In genomic region chr7:68691261-68692216, GRCh38 we compare ENCODE assay signal across 15 cellular contexts.
DNase-seq lines count a peak whose midpoint lies in the region; ATAC-seq and TF ChIP-seq lines count a peak whose summit lies in the region.
"Had no signal": no experiment of that assay in that cellular context is flagged by ENCODE, and none has a peak within 500 bp of the region (broad histone marks: within the 10 kb centered on the region; RNA-seq: fewer than 3 reads in every experiment).

No MANE protein-coding gene starts in this region.

- H3K36me3 ChIP-seq in kidney epithelial cell (ENCODE audit: control insufficient read depth, insufficient read depth, low read length) = no peaks in the 10 kb centered on the region

- H3K9me3 Mint-ChIP-seq in HFFc6 = peaks cover 22% of the 10 kb centered on the region
- peaks cover 0 to 47% (median 13%) of the 10 kb centered on the region in 9 donors for H3K9me3 Mint-ChIP-seq in naive thymus-derived CD8-positive, alpha-beta T cell
- H3K9me3 Mint-ChIP-seq in T-cell = peaks cover 5 to 35% (median 17%) of the 10 kb centered on the region in 3 donors

- TF ChIP-seq CTCF in HFFc6 (IDR thresholded peaks at IDR 0.05) = no peak
- TF ChIP-seq CTCF in kidney epithelial cell (IDR thresholded peaks at IDR 0.05; ENCODE audit: insufficient read depth, low read length, poor library complexity, severe bottlenecking) = no peak

- no peak for ATAC-seq in GM21576 (IDR thresholded peaks at IDR 0.05; ENCODE audit: unreplicated experiment)
- ATAC-seq in naive thymus-derived CD8-positive, alpha-beta T cell = no peak
- no peak for ATAC-seq in T-cell (replicated peaks in 1 of 4)
- no peak for ATAC-seq in GM19023 (IDR thresholded peaks at IDR 0.05; ENCODE audit: unreplicated experiment)
- ATAC-seq: PC-3 had no signal

- H3K4me3 ChIP-seq in kidney epithelial cell (ENCODE audit: low read depth, low read length) = no peak overlapping the region

- CTCF ChIA-PET in T-cell (lab: Charles Lee) = no interaction called here

- peak overlapping the region; percentile 66; the same call in 1 of the 2 replicates for H3K4me3 Mint-ChIP-seq in HFFc6
- no peak overlapping the region for H3K4me3 Mint-ChIP-seq in naive thymus-derived CD8-positive, alpha-beta T cell
- H3K4me3 Mint-ChIP-seq in T-cell = no peak overlapping the region
- H3K4me3 Mint-ChIP-seq: activated CD4-positive, alpha-beta T cell treated with anti-CD3 and anti-CD28 coated beads, Interleukin-2, amount 10 ng/mL, durations not matched to agents 24 days and 14 days; brain; endodermal cell; nephron had no signal

- H3K36me3 Mint-ChIP-seq in HFFc6 (ENCODE audit: low read depth) (peaks cover 7% of the 10 kb centered on the region; the same call in 1 of the 2 replicates), T-cell (no peaks in the 10 kb centered on the region)
- H3K36me3 Mint-ChIP-seq in naive thymus-derived CD8-positive, alpha-beta T cell = peaks cover 0 to 12% (median 0%) of the 10 kb centered on the region in 3 donors
- H3K36me3 Mint-ChIP-seq: brain had no signal

- H3K27ac Mint-ChIP-seq in HFFc6 (peak overlapping the region; percentile 98), T-cell (no peak overlapping the region)
- no peak overlapping the region for H3K27ac Mint-ChIP-seq in naive thymus-derived CD8-positive, alpha-beta T cell
- H3K27ac Mint-ChIP-seq: activated CD4-positive, alpha-beta T cell treated with anti-CD3 and anti-CD28 coated beads, Interleukin-2, amount 10 ng/mL, durations not matched to agents 24 days and 14 days; endodermal cell; nephron had no signal

- H3K27me3 Mint-ChIP-seq in HFFc6 (ENCODE audit: insufficient read depth) (peaks cover 4% of the 10 kb centered on the region), T-cell (no peaks in the 10 kb centered on the region)
- no peaks in the 10 kb centered on the region for H3K27me3 Mint-ChIP-seq in naive thymus-derived CD8-positive, alpha-beta T cell
- H3K27me3 Mint-ChIP-seq: activated CD4-positive, alpha-beta T cell treated with anti-CD3 and anti-CD28 coated beads, Interleukin-2, amount 10 ng/mL, durations not matched to agents 24 days and 14 days had no signal

- peaks cover 38% of the 10 kb centered on the region; the same call in 1 of the 2 replicates for H3K4me1 Mint-ChIP-seq in HFFc6 (ENCODE audit: low read depth)
- H3K4me1 Mint-ChIP-seq in naive thymus-derived CD8-positive, alpha-beta T cell = no peaks in the 10 kb centered on the region
- no peaks in the 10 kb centered on the region for H3K4me1 Mint-ChIP-seq in T-cell
- H3K4me1 Mint-ChIP-seq: activated CD4-positive, alpha-beta T cell treated with anti-CD3 and anti-CD28 coated beads, Interleukin-2, amount 10 ng/mL, durations not matched to agents 24 days and 14 days had no signal

- DNase-seq in HFFc6 (peak; percentile 32), astrocyte of the hippocampus (ENCODE audit: low read depth, low spot score) (peak; percentile 86), kidney epithelial cell (ENCODE audit: low read depth) (peak; percentile 81), T-cell (no peak)
- DNase-seq in naive thymus-derived CD8-positive, alpha-beta T cell = no peak
- DNase-seq: activated CD4-positive, alpha-beta T cell treated with anti-CD3 and anti-CD28 coated beads, Interleukin-2, amount 10 ng/mL, durations not matched to agents 24 days and 14 days; DMS 273 treated with DMSO at 0.1 percent for 48 hours; endodermal cell; hypothalamus; NCI-H1105; PC-3 had no signal

- POLR2A ChIA-PET in naive thymus-derived CD8-positive, alpha-beta T cell (lab: Charles Lee) = no interaction called here
- POLR2A ChIA-PET in T-cell (lab: Charles Lee) = no interaction called here

- H3K27me3 ChIP-seq in kidney epithelial cell (ENCODE audit: control insufficient read depth, insufficient read depth, low read length) = no peaks in the 10 kb centered on the region

Comparison
In these comparisons a context has a peak if more than half of its experiments do, and no peak if none do; other contexts are left out.
1. DNase-seq: peak in HFFc6 (single experiment), astrocyte of the hippocampus (single experiment) and kidney epithelial cell (single experiment); none in naive thymus-derived CD8-positive, alpha-beta T cell (0 of 10) and T-cell (0 of 34).